ENCODE assay signal across 31 cellular contexts in genomic region chr1:200275816-200276453, GRCh38.
"Had no signal": no experiment of that assay in that cellular context is flagged by ENCODE, and none has a peak within 500 bp of the region (broad histone marks: within the 10 kb centered on the region; RNA-seq: fewer than 3 reads in every experiment).

No MANE protein-coding gene starts in this region.

- H3K27ac ChIP-seq: brain microvascular endothelial cell, WERI-Rb-1 had no signal

- H3K27me3 Mint-ChIP-seq: activated naive CD8-positive, alpha-beta T cell treated with anti-CD3 and anti-CD28 coated beads for 36 hours had no signal

- H3K27ac Mint-ChIP-seq: activated CD4-positive, alpha-beta memory T cell treated with anti-CD3 and anti-CD28 coated beads, Interleukin-2, amount 10 ng/mL, durations not matched to agents 7 days and 5 days; activated CD8-positive, alpha-beta memory T cell treated with anti-CD3 and anti-CD28 coated beads, Interleukin-2, amount 10 ng/mL, durations not matched to agents 7 days and 5 days; activated naive CD8-positive, alpha-beta T cell treated with anti-CD3 and anti-CD28 coated beads for 36 hours; activated T-cell treated with anti-CD3 and anti-CD28 coated beads, Interleukin-2, amount 50 U/mL, for 72 hours; activated T-helper 17 cell treated with anti-CD3 and anti-CD28 coated beads, Interleukin-2, amount 50 U/mL, for 72 hours had no signal

- H3K36me3 ChIP-seq: brain microvascular endothelial cell, WERI-Rb-1 had no signal

- H3K27me3 ChIP-seq: brain microvascular endothelial cell had no signal

- H3K36me3 Mint-ChIP-seq: activated CD8-positive, alpha-beta memory T cell treated with anti-CD3 and anti-CD28 coated beads, Interleukin-2, amount 10 ng/mL, durations not matched to agents 7 days and 5 days; activated naive CD8-positive, alpha-beta T cell treated with anti-CD3 and anti-CD28 coated beads for 36 hours had no signal

- DNase-seq: activated CD4-positive, alpha-beta memory T cell treated with anti-CD3 and anti-CD28 coated beads, Interleukin-2, amount 10 ng/mL, durations not matched to agents 7 days and 5 days; activated CD4-positive, alpha-beta T cell treated with anti-CD3 and anti-CD28 coated beads for 1 hour; activated CD4-positive, alpha-beta T cell treated with anti-CD3 and anti-CD28 coated beads for 48 hours; activated CD4-positive, CD25-positive, alpha-beta regulatory T cell; activated CD8-positive, alpha-beta memory T cell treated with anti-CD3 and anti-CD28 coated beads for 24 hours; activated CD8-positive, alpha-beta memory T cell treated with anti-CD3 and anti-CD28 coated beads, Interleukin-2, amount 10 ng/mL, durations not matched to agents 7 days and 5 days; activated CD8-positive, alpha-beta memory T cell treated with anti-CD3 and anti-CD28 coated beads, Interleukin-2, amount 50 U/mL, for 48 hours; activated effector memory CD4-positive, alpha-beta T cell treated with anti-CD3 and anti-CD28 coated beads, Interleukin-2, amount 50 U/mL, for 16 hours; activated naive CD4-positive, alpha-beta T cell; activated naive CD4-positive, alpha-beta T cell treated with anti-CD3 and anti-CD28 coated beads, Interleukin-2, amount 50 U/mL, for 16 hours; activated naive CD8-positive, alpha-beta T cell treated with anti-CD3 and anti-CD28 coated beads for 36 hours; activated T-cell treated with anti-CD3 and anti-CD28 coated beads, Interleukin-2, amount 50 U/mL, for 72 hours; amniotic stem cell; aorta; brain microvascular endothelial cell; central memory CD4-positive, alpha-beta T cell; Karpas-422; NCI-H1105; NCI-H1436; NCI-H1930; NCI-H2081 treated with DMSO at 0.1 percent for 48 hours; NCI-H345; NCI-H524 treated with DMSO at 0.1 percent for 48 hours; RPMI8226; SW 1271; T-helper 1 cell; T1000 had no signal

- H3K4me1 Mint-ChIP-seq: activated CD4-positive, alpha-beta memory T cell treated with anti-CD3 and anti-CD28 coated beads, Interleukin-2, amount 10 ng/mL, durations not matched to agents 7 days and 5 days; activated CD8-positive, alpha-beta memory T cell treated with anti-CD3 and anti-CD28 coated beads, Interleukin-2, amount 10 ng/mL, durations not matched to agents 7 days and 5 days; activated naive CD8-positive, alpha-beta T cell treated with anti-CD3 and anti-CD28 coated beads for 36 hours; activated T-helper 17 cell treated with anti-CD3 and anti-CD28 coated beads, Interleukin-2, amount 50 U/mL, for 72 hours had no signal

- ATAC-seq: activated CD8-positive, alpha-beta memory T cell treated with anti-CD3 and anti-CD28 coated beads, Interleukin-2, amount 10 ng/mL, durations not matched to agents 7 days and 5 days; activated T-cell treated with anti-CD3 and anti-CD28 coated beads, Interleukin-2, amount 50 U/mL, for 72 hours; activated T-helper 17 cell treated with anti-CD3 and anti-CD28 coated beads, Interleukin-2, amount 50 U/mL, for 72 hours; Panc1; Right ventricle myocardium inferior had no signal

- H3K4me3 Mint-ChIP-seq: activated CD4-positive, alpha-beta memory T cell treated with anti-CD3 and anti-CD28 coated beads, Interleukin-2, amount 10 ng/mL, durations not matched to agents 7 days and 5 days; activated CD8-positive, alpha-beta memory T cell treated with anti-CD3 and anti-CD28 coated beads, Interleukin-2, amount 10 ng/mL, durations not matched to agents 7 days and 5 days; activated naive CD8-positive, alpha-beta T cell treated with anti-CD3 and anti-CD28 coated beads for 36 hours; activated T-cell treated with anti-CD3 and anti-CD28 coated beads, Interleukin-2, amount 50 U/mL, for 72 hours; activated T-helper 17 cell treated with anti-CD3 and anti-CD28 coated beads, Interleukin-2, amount 50 U/mL, for 72 hours had no signal
